Comparison of ENCODE assay signal across 8 cellular contexts in the genomic region with DNA sequence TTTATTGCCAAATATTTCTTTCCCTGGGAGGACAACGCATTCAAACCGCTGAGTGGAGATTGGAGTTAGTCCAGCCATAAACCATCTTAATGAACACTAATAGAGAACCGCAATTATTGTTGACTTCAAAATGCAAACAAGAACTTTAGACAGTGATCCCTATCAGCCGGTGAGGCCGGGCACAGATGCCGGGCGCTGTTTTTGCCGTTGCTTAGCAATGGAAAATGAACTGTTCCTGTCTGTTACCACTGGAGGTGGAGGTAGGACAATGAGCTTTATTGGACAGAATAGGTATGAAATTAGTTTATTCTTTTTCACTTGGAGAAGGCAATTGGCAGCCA.
DNase-seq lines count a peak whose midpoint lies in the region; ATAC-seq, FAIRE-seq and TF ChIP-seq lines count a peak whose summit lies in the region.

No MANE protein-coding gene starts in this region.

- 92% methylated on average over 8 of the region's 8 CpGs for WGBS in A549 (ENCODE audit: missing lambda C conversion rate)

- H3K9me3 Mint-ChIP-seq in MCF 10A (ENCODE audit: unreplicated experiment) = no peaks in the 10 kb centered on the region
- H3K9me3 Mint-ChIP-seq in activated CD4-positive, alpha-beta T cell treated with anti-CD3 and anti-CD28 coated beads for 36 hours (ENCODE audit: low read depth) = peaks cover 2% of the 10 kb centered on the region

- no peak for TF ChIP-seq RAD21 in A549 (conservative IDR thresholded peaks at IDR 0.05 in 1 of 2, IDR thresholded peaks at IDR 0.05 in 1 of 2)

- H3K4me3 Mint-ChIP-seq in MCF 10A (ENCODE audit: unreplicated experiment) = peak overlapping the region; percentile 68
- H3K4me3 Mint-ChIP-seq in activated CD4-positive, alpha-beta T cell treated with anti-CD3 and anti-CD28 coated beads for 36 hours = no peak overlapping the region

- BruUV-seq in MCF 10A (replicated peaks; lab: Mats Ljungman, UMichigan) = no TSS peak

- no peak for DNase-seq in A549 (ENCODE audit: low read depth in 1 of 2, low spot score in 1 of 2)
- peak; percentile 58 for DNase-seq in NCI-H146 (lab: John Stamatoyannopoulos, UW)
- DNase-seq in MCF 10A (ENCODE audit: unreplicated experiment) = no peak
- DNase-seq in mucosa of gallbladder (ENCODE audit: low spot score) = peak; percentile 60
- DNase-seq in activated CD4-positive, alpha-beta T cell treated with anti-CD3 and anti-CD28 coated beads for 36 hours = no peak
- no peak for DNase-seq in iPS-NIHi7 (ENCODE audit: extremely low spot score)
- DNase-seq in stimulated activated CD4-positive, alpha-beta T cell treated with anti-CD3 and anti-CD28 coated beads, Interleukin-4, amount 100 ng/mL, for 24 hours = no peak

- H3K9me3 ChIP-seq in A549 = peaks cover 7% of the 10 kb centered on the region; the same call in 1 of the 3 replicates

- peaks cover 8% of the 10 kb centered on the region for H3K4me1 Mint-ChIP-seq in MCF 10A (ENCODE audit: insufficient read depth, unreplicated experiment)
- peaks cover 11% of the 10 kb centered on the region for H3K4me1 Mint-ChIP-seq in activated CD4-positive, alpha-beta T cell treated with anti-CD3 and anti-CD28 coated beads for 36 hours

- POLR2A ChIA-PET in A549 (lab: Yijun Ruan, JAX) = interaction anchor here (1.5 kb wide), 1 partner anchor 375 kb away, joined by 4 read pairs; no protein-coding TSS in a partner anchor
- POLR2A ChIA-PET in MCF 10A (lab: Yijun Ruan, JAX) = interaction anchor here (0.7 to 2.5 kb wide), 6 partner anchors 96 to 873 kb away, joined by 3 to 15 read pairs (median 4); no protein-coding TSS in a partner anchor
- POLR2A ChIA-PET in activated CD4-positive, alpha-beta T cell treated with anti-CD3 and anti-CD28 coated beads for 36 hours (lab: Charles Lee) = interaction anchor here (0.6 to 0.7 kb wide), 3 partner anchors 168 to 851 kb away, joined by 3 to 4 read pairs (median 3); no protein-coding TSS in a partner anchor

- peak overlapping the region; percentile 81 to 88 for H3K27ac ChIP-seq in A549

- TF ChIP-seq CTCF in A549 (IDR thresholded peaks at IDR 0.05) (no peak), MCF 10A (IDR thresholded peaks at IDR 0.05; ENCODE audit: unreplicated experiment) (no peak)

- no peaks in the 10 kb centered on the region for H3K36me3 Mint-ChIP-seq in MCF 10A (ENCODE audit: insufficient read depth, unreplicated experiment)
- H3K36me3 Mint-ChIP-seq in activated CD4-positive, alpha-beta T cell treated with anti-CD3 and anti-CD28 coated beads for 36 hours (ENCODE audit: low read depth) = no peaks in the 10 kb centered on the region

- no peak for TF ChIP-seq POLR2A in A549 (IDR thresholded peaks at IDR 0.05; ENCODE audit: low read length)

- intact Hi-C loops in MCF 10A (cut with micrococcal nuclease) = loop anchor here (2.0 kb wide), 1 partner anchor 726 kb away; no protein-coding TSS in a partner anchor
- intact Hi-C loops in activated CD4-positive, alpha-beta T cell treated with anti-CD3 and anti-CD28 coated beads for 36 hours (cut with DNase I, micrococcal nuclease) = loop anchor here (2.0 to 10.0 kb wide), 7 partner anchors 136 to 860 kb away; no protein-coding TSS in a partner anchor

- peaks cover 10% of the 10 kb centered on the region for H3K4me1 ChIP-seq in A549

- peak overlapping the region; percentile 24 for H3K27ac Mint-ChIP-seq in MCF 10A (ENCODE audit: low read depth, unreplicated experiment)
- no peak overlapping the region for H3K27ac Mint-ChIP-seq in activated CD4-positive, alpha-beta T cell treated with anti-CD3 and anti-CD28 coated beads for 36 hours

- TF ChIP-seq EP300 in A549 (IDR thresholded peaks at IDR 0.05) = no peak

- H3K27me3 Mint-ChIP-seq in MCF 10A (ENCODE audit: insufficient read depth, unreplicated experiment) = no peaks in the 10 kb centered on the region
- peaks cover 20% of the 10 kb centered on the region for H3K27me3 Mint-ChIP-seq in activated CD4-positive, alpha-beta T cell treated with anti-CD3 and anti-CD28 coated beads for 36 hours

- CTCF ChIA-PET in A549 (lab: Yijun Ruan, JAX) (interaction anchor here (0.7 to 4.7 kb wide), 35 partner anchors 8 to 898 kb away, joined by 3 to 47 read pairs (median 4); no protein-coding TSS in a partner anchor), MCF 10A (lab: Yijun Ruan, JAX) (interaction anchor here (0.5 to 3.7 kb wide), 42 partner anchors 8 to 898 kb away, joined by 3 to 25 read pairs (median 3); no protein-coding TSS in a partner anchor)
- CTCF ChIA-PET in activated CD4-positive, alpha-beta T cell treated with anti-CD3 and anti-CD28 coated beads for 36 hours (lab: Charles Lee) = interaction anchor here (0.6 to 2.0 kb wide), 12 partner anchors 13 to 895 kb away, joined by 3 to 12 read pairs (median 3); no protein-coding TSS in a partner anchor

- H3K4me3 ChIP-seq in A549 = no peak overlapping the region

- ATAC-seq in A549 (peak in 1 of 2 experiments; percentile 10; a peak in 2 of 6 replicates), HG02870 (IDR thresholded peaks at IDR 0.05; ENCODE audit: unreplicated experiment) (no peak)
- no peak for ATAC-seq in activated CD4-positive, alpha-beta T cell treated with anti-CD3 and anti-CD28 coated beads for 36 hours

- FAIRE-seq in A549 (lab: Jason Lieb, UNC) = no peak

- H3K4me2 ChIP-seq in A549 = peak overlapping the region; percentile 80

TF ChIP-seq in A549, 52 proteins besides CTCF, POLR2A, EP300 and RAD21 (continues in another document):
- TF ChIP-seq MYC (IDR thresholded peaks at IDR 0.05; ENCODE audit: borderline replicate concordance, low read length) = no peak
- TF ChIP-seq, protein P1, sequence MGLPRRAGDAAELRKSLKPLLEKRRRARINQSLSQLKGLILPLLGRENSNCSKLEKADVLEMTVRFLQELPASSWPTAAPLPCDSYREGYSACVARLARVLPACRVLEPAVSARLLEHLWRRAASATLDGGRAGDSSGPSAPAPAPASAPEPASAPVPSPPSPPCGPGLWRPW (IDR thresholded peaks at IDR 0.05) = no peak
- no peak for TF ChIP-seq SREBF2 (IDR thresholded peaks at IDR 0.05)
- no peak for TF ChIP-seq MAZ (IDR thresholded peaks at IDR 0.05; ENCODE audit: borderline replicate concordance, low read depth, low read length)
- TF ChIP-seq GATA3 (IDR thresholded peaks at IDR 0.05; ENCODE audit: borderline replicate concordance) = no peak
- no peak for TF ChIP-seq BCL3 (IDR thresholded peaks at IDR 0.05)
- no peak for TF ChIP-seq CEBPB (IDR thresholded peaks at IDR 0.05)
- TF ChIP-seq PBX3 (IDR thresholded peaks at IDR 0.05) = no peak
- TF ChIP-seq MAFK (IDR thresholded peaks at IDR 0.05; ENCODE audit: partially characterized antibody) = no peak
- TF ChIP-seq CBX2 (IDR thresholded peaks at IDR 0.05; ENCODE audit: borderline replicate concordance, low read depth) = no peak
- TF ChIP-seq REST (IDR thresholded peaks at IDR 0.05) = no peak
- TF ChIP-seq JUNB (IDR thresholded peaks at IDR 0.05) = no peak
- no peak for TF ChIP-seq NPAS2 (CRISPR knock-in tag; IDR thresholded peaks at IDR 0.05; ENCODE audit: borderline replicate concordance)
- TF ChIP-seq NFE2L2 (conservative IDR thresholded peaks at IDR 0.05; ENCODE audit: low read length) = no peak
- TF ChIP-seq HOXB5 (CRISPR knock-in tag; IDR thresholded peaks at IDR 0.05) = no peak
- TF ChIP-seq CHD4 (IDR thresholded peaks at IDR 0.05; ENCODE audit: borderline replicate concordance) = no peak

Comparison
In these comparisons a context has a peak if more than half of its experiments do, and no peak if none do; other contexts are left out.
1. DNase-seq: peak in NCI-H146 (single experiment) and mucosa of gallbladder (single experiment); none in A549 (0 of 2), MCF 10A (single experiment), activated CD4-positive, alpha-beta T cell treated with anti-CD3 and anti-CD28 coated beads for 36 hours (single experiment), iPS-NIHi7 (single experiment) and stimulated activated CD4-positive, alpha-beta T cell treated with anti-CD3 and anti-CD28 coated beads, Interleukin-4, amount 100 ng/mL, for 24 hours (single experiment).